In the genomic region with DNA sequence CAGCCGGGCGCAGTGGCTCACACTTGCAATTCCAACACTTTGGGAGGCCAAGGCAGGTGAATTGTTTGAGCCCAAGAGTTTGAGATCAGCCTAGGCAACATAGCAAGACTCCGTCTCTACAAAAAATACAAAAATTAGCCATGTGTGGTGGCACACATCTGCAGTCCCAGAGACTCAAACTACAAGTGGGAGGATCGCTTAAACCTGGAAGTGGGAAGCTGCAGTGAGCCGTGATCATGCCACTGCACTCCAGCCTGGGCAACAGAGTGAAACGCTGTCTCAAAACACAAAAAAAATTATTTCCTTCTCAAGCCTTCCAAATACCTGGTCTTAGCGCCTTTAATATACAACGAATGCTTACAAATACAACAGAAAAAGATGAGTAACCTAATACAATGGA, we compare ENCODE assay signal across 7 cellular contexts. TPM values are rescaled to one million over a fixed set of nuclear protein-coding genes. Genes with fewer than 3 reads are reported as not detected.
"Had no signal": no experiment of that assay in that cellular context is flagged by ENCODE, and none has a peak within 500 bp of the region (broad histone marks: within the 10 kb centered on the region; RNA-seq: fewer than 3 reads in every experiment).

No MANE protein-coding gene starts in this region.

- H3K4me2 ChIP-seq: GM23338 had no signal

- H3K27ac ChIP-seq: HL-60 had no signal

- H3K4me3 ChIP-seq: GM23338 had no signal

- DNase-seq: H9, HCEC 1CT, IMR-90, KG1 had no signal

RNA-seq across cellular contexts. Expression of a gene that starts 27.5 kb away (rescaled TPM):
- total RNA-seq: GM23338, H1, H9, IMR-90 had no signal
